In the genomic region with DNA sequence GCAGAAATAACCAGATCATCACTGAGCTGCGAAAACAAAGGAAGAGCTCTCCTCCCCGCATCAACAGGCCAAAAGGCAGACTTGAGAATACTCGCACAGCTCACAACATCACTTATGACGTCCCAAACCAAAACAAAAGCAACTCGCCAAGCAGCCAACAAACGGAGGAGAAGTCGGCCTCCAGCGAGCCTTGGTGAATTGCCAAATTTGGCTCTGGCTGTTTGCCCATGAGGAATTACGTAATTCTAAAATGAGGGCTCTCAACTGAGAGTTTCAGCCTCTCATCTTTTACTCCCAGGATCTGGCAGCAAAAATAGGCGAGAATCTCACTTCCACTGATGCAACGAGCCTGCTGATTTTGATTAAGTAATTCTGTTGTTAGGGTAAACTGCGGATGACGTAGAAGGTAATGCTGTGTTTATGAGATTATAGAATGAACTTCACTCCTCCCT, we compare ENCODE assay signal across 8 cellular contexts. TPM values are rescaled to one million over a fixed set of nuclear protein-coding genes. Genes with fewer than 3 reads are reported as not detected.
DNase-seq lines count a peak whose midpoint lies in the region; ATAC-seq and TF ChIP-seq lines count a peak whose summit lies in the region.

No MANE protein-coding gene starts in this region.

- DNase-seq in AG10803 (ENCODE audit: low read depth), result peak; percentile 12
- peak; percentile 56 for DNase-seq in NCI-H2196 (lab: John Stamatoyannopoulos, UW; ENCODE audit: unreplicated experiment)
- peak in 2 of 3 donors; percentile 27 to 63 for DNase-seq in mucosa of descending colon
- no peak for DNase-seq in stimulated activated CD4-positive, alpha-beta T cell treated with anti-CD3 and anti-CD28 coated beads, Interleukin-2, amount 100 ng/mL, for 48 hours
- no peak for DNase-seq in HT-29 (ENCODE audit: low spot score)
- no peak for DNase-seq in activated CD4-positive, alpha-beta memory T cell treated with anti-CD3 and anti-CD28 coated beads for 36 hours

- POLR2A ChIA-PET in activated CD4-positive, alpha-beta memory T cell treated with anti-CD3 and anti-CD28 coated beads for 36 hours (lab: Charles Lee), result no interaction called here

- H3K4me1 ChIP-seq in endocrine pancreas (ENCODE audit: control insufficient read depth, insufficient read depth, low read length), result no peaks in the 10 kb centered on the region
- no peaks in the 10 kb centered on the region for H3K4me1 ChIP-seq in mucosa of descending colon (ENCODE audit: low read depth)

- TF ChIP-seq CTCF in AG10803 (conservative IDR thresholded peaks at IDR 0.05; ENCODE audit: low read length) (no peak), mucosa of descending colon (IDR thresholded peaks at IDR 0.05) (no peak)

- CTCF ChIA-PET in activated CD4-positive, alpha-beta memory T cell treated with anti-CD3 and anti-CD28 coated beads for 36 hours (lab: Charles Lee), result no interaction called here

- H3K27me3 ChIP-seq in endocrine pancreas (ENCODE audit: control insufficient read depth, insufficient read depth, low read length), result no peaks in the 10 kb centered on the region

- H3K36me3 ChIP-seq in endocrine pancreas (ENCODE audit: control insufficient read depth, insufficient read depth, low read length) (no peaks in the 10 kb centered on the region), mucosa of descending colon (ENCODE audit: low read depth) (no peaks in the 10 kb centered on the region)

- peak; percentile 52 for ATAC-seq in mucosa of descending colon
- no peak for ATAC-seq in HG02938 (IDR thresholded peaks at IDR 0.05; ENCODE audit: unreplicated experiment)

- peaks cover 4% of the 10 kb centered on the region for H3K27me3 Mint-ChIP-seq in activated CD4-positive, alpha-beta memory T cell treated with anti-CD3 and anti-CD28 coated beads for 36 hours

- H3K4me3 Mint-ChIP-seq in activated CD4-positive, alpha-beta memory T cell treated with anti-CD3 and anti-CD28 coated beads for 36 hours, result no peak overlapping the region

- H3K9me3 ChIP-seq in endocrine pancreas (ENCODE audit: control insufficient read depth, low read length) (no peaks in the 10 kb centered on the region), mucosa of descending colon (no peaks in the 10 kb centered on the region)

- no peak overlapping the region for H3K27ac Mint-ChIP-seq in activated CD4-positive, alpha-beta memory T cell treated with anti-CD3 and anti-CD28 coated beads for 36 hours

- intact Hi-C loops in mucosa of descending colon (cut with DNase I, micrococcal nuclease), result no loop called here
- intact Hi-C loops in activated CD4-positive, alpha-beta memory T cell treated with anti-CD3 and anti-CD28 coated beads for 36 hours (cut with micrococcal nuclease), result no loop called here

- H3K36me3 Mint-ChIP-seq in activated CD4-positive, alpha-beta memory T cell treated with anti-CD3 and anti-CD28 coated beads for 36 hours, result no peaks in the 10 kb centered on the region

- H3K4me1 Mint-ChIP-seq in activated CD4-positive, alpha-beta memory T cell treated with anti-CD3 and anti-CD28 coated beads for 36 hours (ENCODE audit: low read depth), result no peaks in the 10 kb centered on the region

- peak overlapping the region; percentile 3; the same call in 1 of the 2 replicates for H3K4me3 ChIP-seq in AG10803 (ENCODE audit: low read length)
- peak overlapping the region; percentile 23 for H3K4me3 ChIP-seq in endocrine pancreas (ENCODE audit: control insufficient read depth, insufficient read depth, low read length)
- H3K4me3 ChIP-seq in mucosa of descending colon, result no peak overlapping the region

- H3K9me3 Mint-ChIP-seq in activated CD4-positive, alpha-beta memory T cell treated with anti-CD3 and anti-CD28 coated beads for 36 hours, result no peaks in the 10 kb centered on the region

- no peak overlapping the region for H3K9ac ChIP-seq in endocrine pancreas (ENCODE audit: control insufficient read depth, insufficient read depth, low read length)

RNA-seq across cellular contexts. Expression of a gene that starts 51.7 kb away (rescaled TPM):
- 100 to 1,000 TPM in 2 of 3 donors, 10 to 100 TPM in 1; 90.0 to 137 (median 106) TPM for total RNA-seq in mucosa of descending colon
- total RNA-seq in HT-29 (2014; rRNA removed; shearing (Covaris generic)), result 0.31 and 0.99 TPM in 2 replicates
- total RNA-seq in activated CD4-positive, alpha-beta memory T cell treated with anti-CD3 and anti-CD28 coated beads for 36 hours, result not detected

Comparison
In these comparisons a context has a peak if more than half of its experiments do, and no peak if none do; other contexts are left out.
1. DNase-seq: peak in AG10803 (single experiment), NCI-H2196 (single experiment) and mucosa of descending colon (2 of 3); none in stimulated activated CD4-positive, alpha-beta T cell treated with anti-CD3 and anti-CD28 coated beads, Interleukin-2, amount 100 ng/mL, for 48 hours (0 of 2), HT-29 (single experiment) and activated CD4-positive, alpha-beta memory T cell treated with anti-CD3 and anti-CD28 coated beads for 36 hours (single experiment).
2. RNA of a gene that starts 51.7 kb away (total RNA-seq): 90.0 to 137 TPM in mucosa of descending colon; 0.31 to 0.99 TPM in HT-29 and not detected in activated CD4-positive, alpha-beta memory T cell treated with anti-CD3 and anti-CD28 coated beads for 36 hours; every median in the first group is over 10 times any median in the second.